In the genomic region with DNA sequence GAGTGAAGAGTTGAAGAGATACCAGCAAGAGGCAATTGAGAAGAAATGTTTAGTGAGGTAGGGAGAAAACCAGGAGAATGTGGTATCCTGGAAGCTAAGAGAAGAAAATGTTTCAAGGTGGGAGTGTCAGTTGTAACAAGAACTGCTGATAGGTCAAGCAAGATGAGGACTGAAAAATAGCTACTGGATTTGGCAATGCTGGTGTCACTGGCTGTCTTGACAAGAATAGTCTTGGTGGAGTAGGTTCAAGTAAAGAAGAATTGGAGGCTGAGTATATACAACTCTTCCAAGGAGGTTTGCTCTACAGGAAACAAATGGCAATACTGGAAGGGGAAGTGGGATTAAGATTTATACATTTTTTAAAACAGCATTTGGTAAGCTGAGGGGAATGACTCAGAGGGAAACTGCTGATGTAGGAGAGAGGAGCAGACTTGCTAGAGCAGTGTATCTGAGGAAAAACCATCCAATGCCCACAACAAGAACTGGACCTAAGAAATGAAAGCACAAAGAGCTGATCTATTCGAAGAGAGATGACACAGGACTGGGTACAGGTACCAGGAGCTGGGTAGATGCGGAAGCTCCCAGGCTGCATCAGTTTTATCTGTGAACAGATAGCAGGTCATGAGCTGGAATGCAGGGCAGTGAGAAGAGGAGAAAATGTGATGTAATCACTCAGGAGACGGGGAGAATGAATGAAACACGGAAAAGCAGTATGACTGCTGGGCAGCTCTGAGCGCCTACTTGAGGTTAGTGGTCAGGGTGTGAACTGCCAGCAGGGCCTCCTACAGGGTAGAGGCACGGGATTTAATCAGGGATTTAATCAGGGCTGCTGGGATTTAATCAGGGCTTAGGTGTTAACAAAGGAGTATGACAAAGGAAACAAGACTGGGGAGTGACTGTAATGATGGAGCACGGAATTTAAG, we compare ENCODE assay signal across 1 cellular context.
TF ChIP-seq lines count a peak whose summit lies in the region.

No MANE protein-coding gene starts in this region.

TF ChIP-seq in SK-N-SH treated with all-trans-retinoic acid at 6 μM for 48 hours, 23 proteins besides CTCF, POLR2A, EP300 and RAD21 (continued from another document):
- TF ChIP-seq ZFP30 (CRISPR knock-in tag; IDR thresholded peaks at IDR 0.05) (no peak), ZNF8 (CRISPR knock-in tag; IDR thresholded peaks at IDR 0.05) (no peak), ZC3H10 (CRISPR knock-in tag; IDR thresholded peaks at IDR 0.05) (no peak), ISL1 (CRISPR knock-in tag; IDR thresholded peaks at IDR 0.05) (no peak), ZFP3 (CRISPR knock-in tag; IDR thresholded peaks at IDR 0.05) (no peak), BACH2 (CRISPR knock-in tag; IDR thresholded peaks at IDR 0.05; ENCODE audit: borderline replicate concordance) (no peak), ZNF565 (CRISPR knock-in tag; conservative IDR thresholded peaks at IDR 0.05; ENCODE audit: low read depth) (no peak), TCF4 (CRISPR knock-in tag; IDR thresholded peaks at IDR 0.05; ENCODE audit: borderline replicate concordance) (no peak)
